ENCODE assay signal across 22 cellular contexts in the genomic region with DNA sequence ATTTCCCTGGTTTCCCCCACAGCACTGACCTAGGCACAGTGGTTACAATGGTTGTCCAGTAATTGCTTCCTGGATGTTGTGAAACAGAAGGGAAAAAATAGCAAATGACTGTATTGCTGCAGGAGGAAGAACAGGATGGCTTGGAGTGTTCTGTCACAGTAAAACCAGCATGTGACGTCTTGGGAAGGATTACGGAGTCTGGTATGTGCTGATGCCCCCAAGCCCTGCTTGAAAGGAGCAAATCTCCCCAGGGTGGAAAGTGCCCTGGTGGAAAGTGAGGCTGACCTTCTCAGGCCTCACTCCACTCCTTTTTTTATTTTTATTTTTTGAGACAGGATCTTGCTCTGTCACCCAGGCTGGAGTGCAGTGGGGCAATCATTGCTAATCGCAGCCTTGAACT. TPM values are rescaled to one million over a fixed set of nuclear protein-coding genes. Genes with fewer than 3 reads are reported as not detected.
DNase-seq lines count a peak whose midpoint lies in the region; ATAC-seq and TF ChIP-seq lines count a peak whose summit lies in the region.
"Had no signal": no experiment of that assay in that cellular context is flagged by ENCODE, and none has a peak within 500 bp of the region (broad histone marks: within the 10 kb centered on the region; RNA-seq: fewer than 3 reads in every experiment).

No MANE protein-coding gene starts in this region.

- intact Hi-C loops in spleen (cut with DNase I; ENCODE audit: low total_unique reads), result no loop called here

- TF ChIP-seq CTCF in WTC11 (IDR thresholded peaks at IDR 0.05) (no peak), spleen (IDR thresholded peaks at IDR 0.05 in 8 of 11, conservative IDR thresholded peaks at IDR 0.05 in 3 of 11) (no peak), mesothelial cell of epicardium (IDR thresholded peaks at IDR 0.05; ENCODE audit: unreplicated experiment) (no peak)

- H3K27ac ChIP-seq in spleen, result peak overlapping the region in 6 of 8 donors; percentile 4 to 90 (median 87)

- ATAC-seq in WTC11, result no peak
- ATAC-seq in GM18858 (IDR thresholded peaks at IDR 0.05; ENCODE audit: unreplicated experiment), result no peak
- ATAC-seq: GM23338, Panc1, SK-N-SH treated with all-trans-retinoic acid at 6 μM for 48 hours had no signal

- H3K36me3 Mint-ChIP-seq in WTC11, result no peaks in the 10 kb centered on the region; the same call in 1 of the 2 replicates
- no peaks in the 10 kb centered on the region for H3K36me3 Mint-ChIP-seq in mesothelial cell of epicardium

- POLR2A ChIA-PET in WTC11 (lab: Charles Lee), result no interaction called here

- no peaks in the 10 kb centered on the region for H3K36me3 ChIP-seq in spleen
- H3K36me3 ChIP-seq: BE2C, HAP-1 had no signal

- no peaks in the 10 kb centered on the region for H3K27me3 ChIP-seq in spleen (replicated peaks in 1 of 7)
- H3K27me3 ChIP-seq: BE2C had no signal

- H3K4me3 ChIP-seq in spleen, result no peak overlapping the region
- H3K4me3 ChIP-seq: GM23338, HAP-1 had no signal

- peaks cover 10 to 97% (median 56%) of the 10 kb centered on the region in 6 donors for H3K4me1 ChIP-seq in spleen
- H3K4me1 ChIP-seq: BE2C, HAP-1 had no signal

- no peaks in the 10 kb centered on the region for H3K9me3 ChIP-seq in spleen
- H3K9me3 ChIP-seq: BE2C, HAP-1 had no signal

- H3K27ac Mint-ChIP-seq in WTC11 (peak overlapping the region; percentile 49; the same call in 1 of the 2 replicates), mesothelial cell of epicardium (no peak overlapping the region)
- H3K27ac Mint-ChIP-seq: GM23338 had no signal

- no peaks in the 10 kb centered on the region for H3K9me3 Mint-ChIP-seq in WTC11
- no peaks in the 10 kb centered on the region for H3K9me3 Mint-ChIP-seq in mesothelial cell of epicardium

- WGBS in spleen, 5 donors, result 70 to 77% (median 76%) methylated on average over 3 of the region's 3 CpGs

- H3K4me3 Mint-ChIP-seq in WTC11 (no peak overlapping the region), mesothelial cell of epicardium (no peak overlapping the region)
- H3K4me3 Mint-ChIP-seq: GM23338 had no signal

- H3K27me3 Mint-ChIP-seq in WTC11 (ENCODE audit: low read depth) (peaks cover 4% of the 10 kb centered on the region; the same call in 1 of the 2 replicates), mesothelial cell of epicardium (ENCODE audit: low read depth) (no peaks in the 10 kb centered on the region)

- DNase-seq in EH (ENCODE audit: low read depth), result peak; percentile 19
- no peak for DNase-seq in WTC11 (ENCODE audit: low spot score)
- peak; percentile 30 for DNase-seq in myocyte (ENCODE audit: low read depth)
- DNase-seq in spleen, result no peak
- DNase-seq in glomerular visceral epithelial cell (ENCODE audit: extremely low spot score), result no peak
- no peak for DNase-seq in mesothelial cell of epicardium (ENCODE audit: low spot score in 2 of 2, unreplicated experiment in 2 of 2)
- DNase-seq: BE2C, COR-L47, DMS79, IMR-90, NCI-H1694, NCI-H2081, NCI-H2171, NCI-H345, NCI-H524 treated with DMSO at 0.1 percent for 48 hours, NCI-H82, SIG-M5 had no signal

- CTCF ChIA-PET in WTC11 (lab: Charles Lee), result no interaction called here

- H3K4me1 Mint-ChIP-seq in WTC11 (peaks cover 33% of the 10 kb centered on the region), mesothelial cell of epicardium (peaks cover 10% of the 10 kb centered on the region)

- no peak for TF ChIP-seq POLR2A in spleen (IDR thresholded peaks at IDR 0.05)

TF ChIP-seq in WTC11, 78 proteins besides CTCF, POLR2A, EP300 and RAD21:
- TF ChIP-seq, protein P1, sequence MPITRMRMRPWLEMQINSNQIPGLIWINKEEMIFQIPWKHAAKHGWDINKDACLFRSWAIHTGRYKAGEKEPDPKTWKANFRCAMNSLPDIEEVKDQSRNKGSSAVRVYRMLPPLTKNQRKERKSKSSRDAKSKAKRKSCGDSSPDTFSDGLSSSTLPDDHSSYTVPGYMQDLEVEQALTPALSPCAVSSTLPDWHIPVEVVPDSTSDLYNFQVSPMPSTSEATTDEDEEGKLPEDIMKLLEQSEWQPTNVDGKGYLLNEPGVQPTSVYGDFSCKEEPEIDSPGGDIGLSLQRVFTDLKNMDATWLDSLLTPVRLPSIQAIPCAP (CRISPR knock-in tag; IDR thresholded peaks at IDR 0.05), result no peak
- no peak for TF ChIP-seq ZNF423 (CRISPR knock-in tag; IDR thresholded peaks at IDR 0.05)
- no peak for TF ChIP-seq ZNF671 (CRISPR knock-in tag; IDR thresholded peaks at IDR 0.05)
- TF ChIP-seq, protein P2, sequence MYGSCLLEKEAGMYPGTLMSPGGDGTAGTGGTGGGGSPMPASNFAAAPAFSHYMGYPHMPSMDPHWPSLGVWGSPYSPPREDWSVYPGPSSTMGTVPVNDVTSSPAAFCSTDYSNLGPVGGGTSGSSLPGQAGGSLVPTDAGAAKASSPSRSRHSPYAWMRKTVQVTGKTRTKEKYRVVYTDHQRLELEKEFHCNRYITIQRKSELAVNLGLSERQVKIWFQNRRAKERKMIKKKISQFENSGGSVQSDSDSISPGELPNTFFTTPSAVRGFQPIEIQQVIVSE (CRISPR knock-in tag; IDR thresholded peaks at IDR 0.05; ENCODE audit: borderline replicate concordance), result no peak
- TF ChIP-seq, protein P3, sequence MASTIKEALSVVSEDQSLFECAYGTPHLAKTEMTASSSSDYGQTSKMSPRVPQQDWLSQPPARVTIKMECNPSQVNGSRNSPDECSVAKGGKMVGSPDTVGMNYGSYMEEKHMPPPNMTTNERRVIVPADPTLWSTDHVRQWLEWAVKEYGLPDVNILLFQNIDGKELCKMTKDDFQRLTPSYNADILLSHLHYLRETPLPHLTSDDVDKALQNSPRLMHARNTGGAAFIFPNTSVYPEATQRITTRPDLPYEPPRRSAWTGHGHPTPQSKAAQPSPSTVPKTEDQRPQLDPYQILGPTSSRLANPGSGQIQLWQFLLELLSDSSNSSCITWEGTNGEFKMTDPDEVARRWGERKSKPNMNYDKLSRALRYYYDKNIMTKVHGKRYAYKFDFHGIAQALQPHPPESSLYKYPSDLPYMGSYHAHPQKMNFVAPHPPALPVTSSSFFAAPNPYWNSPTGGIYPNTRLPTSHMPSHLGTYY (CRISPR knock-in tag; IDR thresholded peaks at IDR 0.05), result no peak
- no peak for TF ChIP-seq ESRRA (CRISPR knock-in tag; IDR thresholded peaks at IDR 0.05; ENCODE audit: borderline replicate concordance)
- TF ChIP-seq ZNF317 (CRISPR knock-in tag; IDR thresholded peaks at IDR 0.05; ENCODE audit: borderline replicate concordance, low read depth), result no peak
- TF ChIP-seq, protein P4, sequence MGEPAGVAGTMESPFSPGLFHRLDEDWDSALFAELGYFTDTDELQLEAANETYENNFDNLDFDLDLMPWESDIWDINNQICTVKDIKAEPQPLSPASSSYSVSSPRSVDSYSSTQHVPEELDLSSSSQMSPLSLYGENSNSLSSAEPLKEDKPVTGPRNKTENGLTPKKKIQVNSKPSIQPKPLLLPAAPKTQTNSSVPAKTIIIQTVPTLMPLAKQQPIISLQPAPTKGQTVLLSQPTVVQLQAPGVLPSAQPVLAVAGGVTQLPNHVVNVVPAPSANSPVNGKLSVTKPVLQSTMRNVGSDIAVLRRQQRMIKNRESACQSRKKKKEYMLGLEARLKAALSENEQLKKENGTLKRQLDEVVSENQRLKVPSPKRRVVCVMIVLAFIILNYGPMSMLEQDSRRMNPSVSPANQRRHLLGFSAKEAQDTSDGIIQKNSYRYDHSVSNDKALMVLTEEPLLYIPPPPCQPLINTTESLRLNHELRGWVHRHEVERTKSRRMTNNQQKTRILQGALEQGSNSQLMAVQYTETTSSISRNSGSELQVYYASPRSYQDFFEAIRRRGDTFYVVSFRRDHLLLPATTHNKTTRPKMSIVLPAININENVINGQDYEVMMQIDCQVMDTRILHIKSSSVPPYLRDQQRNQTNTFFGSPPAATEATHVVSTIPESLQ (CRISPR knock-in tag; IDR thresholded peaks at IDR 0.05), result no peak
- TF ChIP-seq CBFB (CRISPR knock-in tag; IDR thresholded peaks at IDR 0.05; ENCODE audit: low read depth), result no peak
- TF ChIP-seq TEAD4 (CRISPR knock-in tag; IDR thresholded peaks at IDR 0.05), result no peak
- TF ChIP-seq, protein P5, sequence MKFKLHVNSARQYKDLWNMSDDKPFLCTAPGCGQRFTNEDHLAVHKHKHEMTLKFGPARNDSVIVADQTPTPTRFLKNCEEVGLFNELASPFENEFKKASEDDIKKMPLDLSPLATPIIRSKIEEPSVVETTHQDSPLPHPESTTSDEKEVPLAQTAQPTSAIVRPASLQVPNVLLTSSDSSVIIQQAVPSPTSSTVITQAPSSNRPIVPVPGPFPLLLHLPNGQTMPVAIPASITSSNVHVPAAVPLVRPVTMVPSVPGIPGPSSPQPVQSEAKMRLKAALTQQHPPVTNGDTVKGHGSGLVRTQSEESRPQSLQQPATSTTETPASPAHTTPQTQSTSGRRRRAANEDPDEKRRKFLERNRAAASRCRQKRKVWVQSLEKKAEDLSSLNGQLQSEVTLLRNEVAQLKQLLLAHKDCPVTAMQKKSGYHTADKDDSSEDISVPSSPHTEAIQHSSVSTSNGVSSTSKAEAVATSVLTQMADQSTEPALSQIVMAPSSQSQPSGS (CRISPR knock-in tag; IDR thresholded peaks at IDR 0.05; ENCODE audit: borderline replicate concordance, low read depth), result no peak
- TF ChIP-seq GRHL2 (CRISPR knock-in tag; IDR thresholded peaks at IDR 0.05; ENCODE audit: insufficient replicate concordance, severe bottlenecking), result no peak
- TF ChIP-seq IRF2 (CRISPR knock-in tag; IDR thresholded peaks at IDR 0.05; ENCODE audit: borderline replicate concordance, low read depth), result no peak

RNA-seq across cellular contexts. Expression of a gene that starts 7.8 kb away (rescaled TPM):
- total RNA-seq in WTC11 (2021) (14.0 to 16.0 TPM (median 14.3 TPM) in 3 replicates), myocyte (87.2 and 111 TPM in 2 replicates), spleen (100 to 1,000 TPM in 4 of 7 donors, 10 to 100 TPM in 3; 43.2 to 127 (median 101) TPM), mesothelial cell of epicardium (23.3 to 25.4 TPM (median 25.1 TPM) in 3 replicates)
- polyA plus RNA-seq in myocyte (2012), result 68.6 TPM
- polyA plus RNA-seq in spleen, result 10 to 100 TPM in 2 of 3 donors, 1 to 10 TPM in 1; 9.5 to 42.9 (median 14.2) TPM

RNA-seq across cellular contexts. Expression of a gene that starts 33.4 kb away (rescaled TPM):
- 23.1 to 25.9 TPM (median 23.6 TPM) in 3 replicates for total RNA-seq in WTC11 (2021)
- total RNA-seq in myocyte, result 8.0 and 9.5 TPM in 2 replicates
- polyA plus RNA-seq in myocyte (2012), result 8.8 TPM
- total RNA-seq in spleen, result 10 to 100 TPM; 18.8 to 41.4 (median 29.0) TPM
- 1 to 10 TPM; 2.6 to 9.0 (median 5.4) TPM for polyA plus RNA-seq in spleen
- 18.8 to 20.2 TPM (median 18.9 TPM) in 3 replicates for total RNA-seq in mesothelial cell of epicardium

Comparison
In these comparisons a context has a peak if more than half of its experiments do, and no peak if none do; other contexts are left out.
1. DNase-seq: peak in EH (single experiment) and myocyte (single experiment); none in WTC11 (single experiment), spleen (single experiment), glomerular visceral epithelial cell (single experiment) and mesothelial cell of epicardium (0 of 2).